Comparison of ENCODE assay signal across 23 cellular contexts in genomic region chr6:7762758-7763157, GRCh38. TPM values are rescaled to one million over a fixed set of nuclear protein-coding genes. Genes with fewer than 3 reads are reported as not detected.
DNase-seq lines count a peak whose midpoint lies in the region; ATAC-seq and TF ChIP-seq lines count a peak whose summit lies in the region.
"Had no signal": no experiment of that assay in that cellular context is flagged by ENCODE, and none has a peak within 500 bp of the region (broad histone marks: within the 10 kb centered on the region; RNA-seq: fewer than 3 reads in every experiment).

No MANE protein-coding gene starts in this region.

- intact Hi-C loops in Right ventricle myocardium inferior (cut with DNase I) (no loop called here), sciatic nerve (cut with DNase I) (no loop called here)

- H3K36me3 ChIP-seq in right atrium auricular region: no peaks in the 10 kb centered on the region
- H3K36me3 ChIP-seq: BE2C; BLaER1 treated with 17β-estradiol and CSF1 and Interleukin-3, amounts not matched to agents 10 nM and 100 nM had no signal

- H3K4me1 ChIP-seq in right atrium auricular region: no peaks in the 10 kb centered on the region
- H3K4me1 ChIP-seq: A549; BE2C; BLaER1 treated with 17β-estradiol and CSF1 and Interleukin-3, amounts not matched to agents 10 nM and 100 nM had no signal

- no peak overlapping the region for H3K27ac ChIP-seq in right atrium auricular region
- H3K27ac ChIP-seq: A549; BLaER1 treated with 17β-estradiol and CSF1 and Interleukin-3, amounts not matched to agents 10 nM and 100 nM; GM23248 had no signal

- H3K9me3 ChIP-seq in right atrium auricular region: no peaks in the 10 kb centered on the region
- H3K9me3 ChIP-seq: A549, BE2C had no signal

- TF ChIP-seq CTCF in right atrium auricular region (IDR thresholded peaks at IDR 0.05) (no peak), NB4 (IDR thresholded peaks at IDR 0.05; ENCODE audit: low read depth, low read length) (no peak)

- H3K4me3 ChIP-seq in right atrium auricular region: no peak overlapping the region
- H3K4me3 ChIP-seq in NB4 (ENCODE audit: low read depth, low read length): no peak overlapping the region
- H3K4me3 ChIP-seq: A549; BLaER1 treated with 17β-estradiol and CSF1 and Interleukin-3, amounts not matched to agents 10 nM and 100 nM; GM12878; GM23248 had no signal

- H3K27me3 ChIP-seq in right atrium auricular region: no peaks in the 10 kb centered on the region
- H3K27me3 ChIP-seq: BLaER1 treated with 17β-estradiol and CSF1 and Interleukin-3, amounts not matched to agents 10 nM and 100 nM had no signal

- DNase-seq in Right ventricle myocardium inferior (ENCODE audit: missing footprints): peak; percentile 70
- DNase-seq in right atrium auricular region (ENCODE audit: low spot score): no peak
- DNase-seq in NB4 (ENCODE audit: low read depth): peak; percentile 11
- peak; percentile 66 for DNase-seq in left kidney (ENCODE audit: low read depth, low spot score)
- no peak for DNase-seq in sciatic nerve (ENCODE audit: low spot score)
- DNase-seq: 8988T; ACHN; AML-193; BE2C; CD4-positive, alpha-beta T cell; CD8-positive, alpha-beta memory T cell; DMS 273 treated with DMSO at 0.1 percent for 48 hours; DMS79; EL; GDM1; GM23248; H7; HCEC 1CT had no signal

- TF ChIP-seq POLR2A in NB4 (IDR thresholded peaks at IDR 0.05; ENCODE audit: extremely low read depth, insufficient read length): no peak

- ATAC-seq in Right ventricle myocardium inferior (no peak), sciatic nerve (peak; percentile 45), HG03439 (IDR thresholded peaks at IDR 0.05; ENCODE audit: unreplicated experiment) (no peak), GM21528 (IDR thresholded peaks at IDR 0.05; ENCODE audit: low FRiP score, unreplicated experiment) (no peak)
- ATAC-seq: A549, GM12878 had no signal

RNA-seq across cellular contexts. Expression of gene BMP6, which starts 36.9 kb away (rescaled TPM):
- total RNA-seq in Right ventricle myocardium inferior: 1.6 TPM
- total RNA-seq in right atrium auricular region: 10 to 100 TPM; 10.4 to 19.1 TPM
- 9.0 TPM for total RNA-seq in sciatic nerve
- total RNA-seq: CD4-positive, alpha-beta T cell; CD8-positive, alpha-beta memory T cell had no signal

Comparison
In these comparisons a context has a peak if more than half of its experiments do, and no peak if none do; other contexts are left out.
1. DNase-seq: peak in Right ventricle myocardium inferior (single experiment), NB4 (single experiment) and left kidney (single experiment); none in right atrium auricular region (single experiment) and sciatic nerve (single experiment).